In genomic region chr1:222049176-222049575, GRCh38 we compare ENCODE assay signal across 1 cellular context.
TF ChIP-seq lines count a peak whose summit lies in the region.

No MANE protein-coding gene starts in this region.

TF ChIP-seq in IMR-90, 13 proteins besides CTCF, POLR2A, EP300 and RAD21 (continued from another document):
- TF ChIP-seq USF2 (IDR thresholded peaks at IDR 0.05; ENCODE audit: low read depth, low read length), result no peak
- TF ChIP-seq BHLHE40 (IDR thresholded peaks at IDR 0.05; ENCODE audit: low read depth, low read length), result no peak
- TF ChIP-seq MXI1 (IDR thresholded peaks at IDR 0.05; ENCODE audit: borderline replicate concordance, low read depth, low read length), result no peak
- no peak for TF ChIP-seq FOS (IDR thresholded peaks at IDR 0.05; ENCODE audit: low read depth, low read length)
